ENCODE assay signal across 8 cellular contexts in genomic region chr2:46540496-46541342, GRCh38. TPM values are rescaled to one million over a fixed set of nuclear protein-coding genes. Genes with fewer than 3 reads are reported as not detected.
DNase-seq lines count a peak whose midpoint lies in the region; ATAC-seq and TF ChIP-seq lines count a peak whose summit lies in the region.

No MANE protein-coding gene starts in this region.

- no peaks in the 10 kb centered on the region for H3K36me3 ChIP-seq in mesendoderm (ENCODE audit: control insufficient read depth, insufficient read depth, low read length)

- no peak overlapping the region for H3K4ac ChIP-seq in mesendoderm (ENCODE audit: low read depth, low read length)

- H2BK120ac ChIP-seq in mesendoderm (ENCODE audit: low read depth, low read length) = no peak overlapping the region

- TF ChIP-seq EP300 in Ishikawa (IDR thresholded peaks at IDR 0.05; ENCODE audit: borderline replicate concordance) = no peak

- peak overlapping the region; percentile 86 for H3K56ac ChIP-seq in mesendoderm (ENCODE audit: low read length)

- no peak overlapping the region for H2BK5ac ChIP-seq in mesendoderm (ENCODE audit: low read length)

- no peak for TF ChIP-seq RAD21 in Ishikawa (IDR thresholded peaks at IDR 0.05; ENCODE audit: low read depth)

- peaks cover 12% of the 10 kb centered on the region for H3K79me1 ChIP-seq in mesendoderm (ENCODE audit: low read length)

- ATAC-seq in GM18502 (IDR thresholded peaks at IDR 0.05; ENCODE audit: poor library complexity, unreplicated experiment) = no peak
- no peak for ATAC-seq in HG02852 (IDR thresholded peaks at IDR 0.05; ENCODE audit: unreplicated experiment)

- peak; percentile 67 for DNase-seq in AG20443 (ENCODE audit: low spot score)
- DNase-seq in cerebellum (ENCODE audit: low spot score) = peak; percentile 34
- peak; percentile 88 for DNase-seq in mesendoderm
- DNase-seq in NCI-H524 (lab: John Stamatoyannopoulos, UW) = no peak
- DNase-seq in NCI-H2107 treated with DMSO at 0.1 percent for 48 hours (lab: John Stamatoyannopoulos, UW; ENCODE audit: unreplicated experiment) = no peak

- peaks cover 3% of the 10 kb centered on the region for H3K79me2 ChIP-seq in mesendoderm (ENCODE audit: control insufficient read depth, insufficient read depth, low read length)

- no peak overlapping the region for H3K27ac ChIP-seq in mesendoderm (ENCODE audit: low read depth, low read length)

- peaks cover 10% of the 10 kb centered on the region for H3K4me1 ChIP-seq in mesendoderm (ENCODE audit: control insufficient read depth, low read depth, low read length)

- H3K23ac ChIP-seq in mesendoderm (ENCODE audit: low read length) = no peak overlapping the region

- no peak overlapping the region for H3K4me3 ChIP-seq in mesendoderm (ENCODE audit: low read length)

- no peaks in the 10 kb centered on the region for H3K27me3 ChIP-seq in mesendoderm (ENCODE audit: insufficient read depth, low read length, poor library complexity)

- H2AK5ac ChIP-seq in mesendoderm (ENCODE audit: low read length) = no peak overlapping the region

- H3K9ac ChIP-seq in mesendoderm (ENCODE audit: low read length) = peak overlapping the region; percentile 87

- H4K8ac ChIP-seq in mesendoderm (ENCODE audit: low read depth, low read length) = no peak overlapping the region

- H3K4me2 ChIP-seq in mesendoderm (ENCODE audit: low read length) = peak overlapping the region; percentile 66

- H2BK15ac ChIP-seq in mesendoderm (replicated peaks; ENCODE audit: low read depth) = no peak overlapping the region

- no peak overlapping the region for H4K5ac ChIP-seq in mesendoderm (ENCODE audit: low read length)

- WGBS in mesendoderm (ENCODE audit: extremely low coverage, insufficient coverage, low lambda C conversion rate) = no CpG with 5 or more reads among the region's 9 CpGs

- H3K18ac ChIP-seq in mesendoderm (ENCODE audit: low read length) = no peak overlapping the region

TF ChIP-seq in Ishikawa, 13 proteins besides CTCF, POLR2A, EP300 and RAD21:
- TF ChIP-seq EGR1 (IDR thresholded peaks at IDR 0.05) (no peak), NFIC (IDR thresholded peaks at IDR 0.05) (no peak), CREB1 (IDR thresholded peaks at IDR 0.05; ENCODE audit: low read depth) (0 out of 2 replicates have a peak, but pooled peaks have one; percentile 11)
TF ChIP-seq in Ishikawa: peak in this region for 1.

RNA-seq across cellular contexts. Expression of gene RHOQ, which starts 1.6 kb away (rescaled TPM):
- 25.9 TPM for total RNA-seq in cerebellum
- polyA plus RNA-seq in mesendoderm (2013, experiment 1 of 2) = 39.3 TPM
- 41.0 TPM for polyA plus RNA-seq in mesendoderm (2013, experiment 2 of 2)

RNA-seq across cellular contexts. Expression of gene ATP6V1E2, which starts 1.7 kb away (rescaled TPM):
- total RNA-seq in cerebellum = 7.1 TPM
- 5.4 TPM for polyA plus RNA-seq in mesendoderm (2013, experiment 1 of 2)
- 5.8 TPM for polyA plus RNA-seq in mesendoderm (2013, experiment 2 of 2)

Comparison
In these comparisons a context has a peak if more than half of its experiments do, and no peak if none do; other contexts are left out.
1. DNase-seq: peak in AG20443 (single experiment), cerebellum (single experiment) and mesendoderm (single experiment); none in NCI-H524 (0 of 2) and NCI-H2107 treated with DMSO at 0.1 percent for 48 hours (single experiment).